1 cellular context compared by ENCODE assay signal in genomic region chr20:56422824-56423189, GRCh38.
TF ChIP-seq lines count a peak whose summit lies in the region.

No MANE protein-coding gene starts in this region.

TF ChIP-seq in SK-N-SH, 30 proteins besides CTCF, POLR2A, EP300 and RAD21 (continued from another document):
- TF ChIP-seq ZBTB33 (IDR thresholded peaks at IDR 0.05; ENCODE audit: borderline replicate concordance, low read depth): no peak
